ENCODE assay signal across 8 cellular contexts in the genomic region with DNA sequence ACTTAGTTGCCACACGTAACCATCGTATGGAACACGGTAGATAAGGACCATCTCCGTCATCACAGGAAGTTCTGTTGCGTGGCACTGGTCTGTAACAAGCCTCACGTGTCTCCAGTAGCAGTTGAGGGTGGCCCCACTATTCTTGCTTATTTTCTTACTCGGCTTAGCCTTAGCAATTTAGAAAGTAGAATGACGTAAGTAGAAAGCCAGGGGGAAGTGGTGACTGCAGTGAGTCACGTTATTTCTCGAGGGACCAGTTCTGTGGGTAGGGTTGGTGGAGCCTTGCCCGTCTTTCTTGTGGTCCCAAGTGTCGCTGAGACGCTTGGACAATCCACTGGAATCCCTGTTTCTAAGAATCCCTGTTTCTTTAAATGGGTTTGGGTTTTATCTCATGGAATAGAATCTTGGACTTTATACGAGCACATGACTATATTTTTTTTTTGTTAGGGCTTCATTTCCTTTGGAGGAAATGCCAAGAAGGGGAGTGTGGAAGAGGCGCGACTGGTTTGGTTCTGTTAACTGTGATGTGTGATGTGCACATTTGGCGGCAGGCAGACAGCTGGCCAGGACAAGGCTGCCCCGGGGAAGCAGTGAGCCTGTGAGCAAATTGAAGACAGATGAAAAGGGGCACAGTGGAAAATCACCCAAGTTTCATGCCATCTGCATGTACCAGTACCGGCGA.
DNase-seq lines count a peak whose midpoint lies in the region; ATAC-seq, FAIRE-seq and TF ChIP-seq lines count a peak whose summit lies in the region.

No MANE protein-coding gene starts in this region.

- intact Hi-C loops in Right ventricle myocardium superior (cut with DNase I): no loop called here

- TF ChIP-seq POLR2A in Raji (IDR thresholded peaks at IDR 0.05; ENCODE audit: insufficient read depth, low read depth, low read length): 0 out of 2 replicates have a peak, but pooled peaks have one; percentile 8

- peak; percentile 75 for DNase-seq in GM18507 (ENCODE audit: extremely low spot score, insufficient read length, low read depth)
- peak; percentile 9 to 46 (median 13) for DNase-seq in activated naive CD4-positive, alpha-beta T cell (lab: John Stamatoyannopoulos, UW)
- DNase-seq in Right ventricle myocardium superior: peak; percentile 75
- peak; percentile 87 for DNase-seq in stimulated activated CD4-positive, alpha-beta T cell treated with anti-CD3 and anti-CD28 coated beads, Interleukin-1b, Interleukin-23, amount 100 ng/mL, for 48 hours
- DNase-seq in HuH-7 (ENCODE audit: low spot score): no peak
- DNase-seq in COLO829 (ENCODE audit: low spot score): no peak

- FAIRE-seq in GM18507 (lab: Jason Lieb, UNC): peak; percentile 100

- ATAC-seq in HG02943 (IDR thresholded peaks at IDR 0.05; ENCODE audit: low read depth, unreplicated experiment) (peak; percentile 78), Right ventricle myocardium superior (ENCODE audit: poor library complexity) (peak; percentile 76)

Comparison
In these comparisons a context has a peak if more than half of its experiments do, and no peak if none do; other contexts are left out.
1. DNase-seq: peak in GM18507 (single experiment), activated naive CD4-positive, alpha-beta T cell (4 of 4), Right ventricle myocardium superior (single experiment) and stimulated activated CD4-positive, alpha-beta T cell treated with anti-CD3 and anti-CD28 coated beads, Interleukin-1b, Interleukin-23, amount 100 ng/mL, for 48 hours (single experiment); none in HuH-7 (single experiment) and COLO829 (single experiment).